In the genomic region with DNA sequence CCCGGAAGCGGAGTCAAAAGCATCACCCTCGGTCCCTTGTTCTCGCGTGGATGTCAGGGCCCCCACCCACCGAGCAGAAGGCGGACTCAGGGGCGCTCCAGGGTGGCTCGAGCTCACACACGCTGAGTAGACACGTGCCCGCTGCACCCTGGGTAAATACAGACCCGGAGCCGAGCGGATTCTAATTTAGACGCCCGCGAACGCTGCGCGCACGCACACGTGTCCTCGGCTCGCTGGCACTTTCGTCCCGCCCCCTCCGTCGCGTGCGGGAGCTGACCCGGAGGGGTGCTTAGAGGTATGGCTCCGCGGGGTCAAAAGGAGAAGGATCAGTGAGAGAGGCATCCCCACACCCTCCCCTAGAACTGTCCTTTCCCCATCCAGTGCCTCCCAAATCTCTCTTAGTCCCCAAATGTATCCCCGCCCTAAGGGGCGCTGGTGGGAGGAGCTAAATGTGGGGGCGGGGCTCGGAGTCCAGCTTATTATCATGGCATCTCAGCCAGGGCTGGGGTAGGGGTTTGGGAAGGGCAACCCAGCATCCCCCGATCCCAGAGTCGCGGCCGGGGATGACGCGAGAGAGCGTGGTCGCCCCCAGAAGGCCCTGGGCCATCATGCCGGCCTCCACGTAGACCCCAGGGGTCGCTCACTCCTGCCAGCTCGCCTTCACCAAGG, we compare ENCODE assay signal across 1 cellular context.
A peak's percentile ranks its signal among the peaks of the same experiment; 100 is the strongest.
TF ChIP-seq lines count a peak whose summit lies in the region.

No MANE protein-coding gene starts in this region.

TF ChIP-seq in endothelial cell of umbilical vein, 7 proteins besides CTCF, POLR2A, EP300 and RAD21:
- TF ChIP-seq, protein P1, sequence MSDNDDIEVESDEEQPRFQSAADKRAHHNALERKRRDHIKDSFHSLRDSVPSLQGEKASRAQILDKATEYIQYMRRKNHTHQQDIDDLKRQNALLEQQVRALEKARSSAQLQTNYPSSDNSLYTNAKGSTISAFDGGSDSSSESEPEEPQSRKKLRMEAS (IDR thresholded peaks at IDR 0.05; ENCODE audit: insufficient read depth, insufficient read length): peak; percentile 74
- peak; percentile 12 for TF ChIP-seq EZH2 (IDR thresholded peaks at IDR 0.05; ENCODE audit: borderline replicate concordance, low read depth, low read length, severe bottlenecking)
- no peak for TF ChIP-seq JUN (IDR thresholded peaks at IDR 0.05; ENCODE audit: borderline replicate concordance, insufficient read depth, insufficient read length, low read depth)
